19 cellular contexts compared by ENCODE assay signal in the genomic region with DNA sequence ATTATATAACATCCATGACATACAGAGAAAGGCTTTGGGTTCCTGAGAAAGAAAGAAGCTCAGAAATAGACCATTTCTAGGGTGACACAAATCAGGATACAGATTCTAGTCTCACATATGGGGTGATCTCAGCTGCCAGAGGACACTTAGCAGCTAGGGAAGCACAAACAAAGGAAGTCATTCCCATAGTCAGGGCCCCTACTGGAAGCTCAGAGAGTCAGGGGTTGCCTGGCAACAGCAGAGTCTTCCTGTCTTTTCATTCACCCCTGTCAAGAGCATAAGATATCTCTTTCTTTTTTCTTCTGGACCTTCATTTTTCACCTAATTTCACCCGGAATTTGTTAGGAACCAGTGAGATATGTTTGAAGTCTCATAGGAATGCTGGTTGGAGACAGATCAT.
"Had no signal": no experiment of that assay in that cellular context is flagged by ENCODE, and none has a peak within 500 bp of the region (broad histone marks: within the 10 kb centered on the region; RNA-seq: fewer than 3 reads in every experiment).

No MANE protein-coding gene starts in this region.

- H3K79me2 ChIP-seq: parathyroid adenoma had no signal

- H3K36me3 Mint-ChIP-seq: activated naive CD8-positive, alpha-beta T cell treated with anti-CD3 and anti-CD28 coated beads for 36 hours; memory B cell; neural progenitor cell had no signal

- H3K4me2 ChIP-seq: neural progenitor cell had no signal

- H3K9me3 ChIP-seq: heart left ventricle, testis had no signal

- H3K27ac Mint-ChIP-seq: activated naive CD8-positive, alpha-beta T cell treated with anti-CD3 and anti-CD28 coated beads for 36 hours; memory B cell; neural progenitor cell; stimulated activated naive CD8-positive, alpha-beta T cell treated with anti-CD3 and anti-CD28 coated beads, Interleukin-15, Interleukin-2, amounts not matched to agents 100 ng/mL and 50 ng/mL, for 24 hours had no signal

- H3K9ac ChIP-seq: neural progenitor cell, parathyroid adenoma had no signal

- H3K27me3 ChIP-seq: cardiac muscle cell, neural progenitor cell, testis had no signal

- H3K36me3 ChIP-seq: cardiac muscle cell, heart left ventricle, left ventricle myocardium inferior, neural progenitor cell had no signal

- FAIRE-seq: frontal cortex, kidney had no signal

- H3K4me1 ChIP-seq: heart left ventricle, left ventricle myocardium inferior, parathyroid adenoma, testis had no signal

- H3K9me3 Mint-ChIP-seq: activated naive CD8-positive, alpha-beta T cell treated with anti-CD3 and anti-CD28 coated beads for 36 hours; activated T-cell treated with anti-CD3 and anti-CD28 coated beads, Interleukin-2, amount 50 U/mL, for 4 hours; stimulated activated naive CD8-positive, alpha-beta T cell treated with anti-CD3 and anti-CD28 coated beads, Interleukin-15, Interleukin-2, amounts not matched to agents 100 ng/mL and 50 ng/mL, for 24 hours had no signal

- H3K4me3 ChIP-seq: cardiac muscle cell, heart left ventricle, left ventricle myocardium inferior, neural progenitor cell, testis had no signal

- H3K4me3 Mint-ChIP-seq: activated naive CD8-positive, alpha-beta T cell treated with anti-CD3 and anti-CD28 coated beads for 36 hours; activated T-cell treated with anti-CD3 and anti-CD28 coated beads, Interleukin-2, amount 50 U/mL, for 4 hours; memory B cell; neural progenitor cell; stimulated activated naive CD8-positive, alpha-beta T cell treated with anti-CD3 and anti-CD28 coated beads, Interleukin-15, Interleukin-2, amounts not matched to agents 100 ng/mL and 50 ng/mL, for 24 hours had no signal

- DNase-seq: activated CD4-positive, alpha-beta T cell treated with anti-CD3 and anti-CD28 coated beads for 1 hour; activated CD4-positive, alpha-beta T cell treated with anti-CD3 and anti-CD28 coated beads, Interleukin-2, amount 50 U/mL, for 48 hours; activated gamma-delta T cell; activated naive CD8-positive, alpha-beta T cell treated with anti-CD3 and anti-CD28 coated beads for 36 hours; activated T-cell treated with anti-CD3 and anti-CD28 coated beads, Interleukin-2, amount 50 U/mL, for 4 hours; aorta; effector CD4-positive, alpha-beta T cell; heart left ventricle; kidney; left ventricle myocardium inferior; stimulated activated CD4-positive, alpha-beta T cell treated with anti-CD3 and anti-CD28 coated beads, Interleukin-15, amount 100 ng/mL, for 24 hours; stimulated activated CD4-positive, alpha-beta T cell treated with anti-CD3 and anti-CD28 coated beads, Interleukin-4, amount 100 ng/mL, for 24 hours; testis had no signal

- H3K4me1 Mint-ChIP-seq: activated naive CD8-positive, alpha-beta T cell treated with anti-CD3 and anti-CD28 coated beads for 36 hours; memory B cell had no signal

- H2AFZ ChIP-seq: neural progenitor cell, parathyroid adenoma had no signal

- H3K27ac ChIP-seq: cardiac muscle cell, heart left ventricle, left ventricle myocardium inferior, neural progenitor cell, parathyroid adenoma, testis had no signal

- ATAC-seq: activated T-cell treated with anti-CD3 and anti-CD28 coated beads, Interleukin-2, amount 50 U/mL, for 4 hours; heart left ventricle had no signal
